Comparison of ENCODE assay signal across 12 cellular contexts in the genomic region with DNA sequence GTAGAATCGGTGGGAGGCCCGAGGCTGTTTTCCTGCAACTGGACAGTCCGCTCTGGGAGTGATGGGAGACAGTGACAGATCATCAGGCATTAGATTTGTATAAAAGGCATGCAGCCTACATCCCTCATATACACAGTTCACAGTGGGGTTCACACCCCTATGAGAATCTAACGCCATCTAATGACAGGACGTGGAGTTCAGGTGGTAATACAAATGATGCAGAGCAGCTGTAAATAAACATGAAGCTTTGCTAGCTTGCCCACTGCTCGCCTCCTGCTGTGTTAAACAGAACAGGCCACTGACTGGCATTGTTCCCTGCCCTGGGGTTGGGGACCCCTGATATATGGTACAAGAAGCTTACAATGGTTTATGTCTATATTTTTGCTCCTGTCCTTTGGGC.
DNase-seq lines count a peak whose midpoint lies in the region; ATAC-seq, FAIRE-seq and TF ChIP-seq lines count a peak whose summit lies in the region.
"Had no signal": no experiment of that assay in that cellular context is flagged by ENCODE, and none has a peak within 500 bp of the region (broad histone marks: within the 10 kb centered on the region; RNA-seq: fewer than 3 reads in every experiment).

No MANE protein-coding gene starts in this region.

- H3K9ac ChIP-seq in HepG2 (ENCODE audit: insufficient read depth, low read depth, low read length) (no peak overlapping the region), mesenchymal stem cell (ENCODE audit: low read length) (no peak overlapping the region)

- no peak overlapping the region for H3K4me3 Mint-ChIP-seq in T-helper 17 cell

- no peaks in the 10 kb centered on the region for H3K79me2 ChIP-seq in HepG2 (ENCODE audit: insufficient read depth, low read length)

- no peak for TF ChIP-seq POLR2A in HepG2 (IDR thresholded peaks at IDR 0.05; ENCODE audit: insufficient read depth in 1 of 2, low read depth in 2 of 2, low read length in 2 of 2)
- no peak for TF ChIP-seq POLR2A in right lobe of liver (IDR thresholded peaks at IDR 0.05)
- no peak for TF ChIP-seq POLR2A in lower leg skin (IDR thresholded peaks at IDR 0.05)

- no peak overlapping the region for H2BK12ac ChIP-seq in mesenchymal stem cell (ENCODE audit: low read length in 2 of 2)

- no peak overlapping the region for H3K14ac ChIP-seq in mesenchymal stem cell (ENCODE audit: low read length in 2 of 2)

- WGBS in HepG2 (ENCODE audit: low lambda C conversion rate), result 25% methylated on average over 6 of the region's 6 CpGs
- 58% methylated on average over 6 of the region's 6 CpGs for WGBS in right lobe of liver (ENCODE audit: insufficient coverage, low coverage, low lambda C conversion rate, missing lambda C conversion rate)
- 82 to 83% methylated on average over 6 of the region's 6 CpGs for WGBS in lower leg skin, 2 donors
- 80% methylated on average over 6 of the region's 6 CpGs for WGBS in mesenchymal stem cell

- no peaks in the 10 kb centered on the region for H3K36me3 Mint-ChIP-seq in T-helper 17 cell (ENCODE audit: low read depth)

- no peak overlapping the region for H3K18ac ChIP-seq in mesenchymal stem cell (ENCODE audit: low read depth in 1 of 2, low read length in 2 of 2)

- no peak overlapping the region for H2AK5ac ChIP-seq in mesenchymal stem cell (ENCODE audit: low read length, severe bottlenecking)

- H4K91ac ChIP-seq in mesenchymal stem cell (ENCODE audit: low read length), result no peak overlapping the region

- no peak overlapping the region for H2BK120ac ChIP-seq in mesenchymal stem cell (ENCODE audit: low read depth, low read length)

- H3K4me1 ChIP-seq in HepG2 (ENCODE audit: insufficient read depth, low read length), result no peaks in the 10 kb centered on the region
- no peaks in the 10 kb centered on the region for H3K4me1 ChIP-seq in right lobe of liver
- H3K4me1 ChIP-seq in mesenchymal stem cell (ENCODE audit: control insufficient read depth, insufficient read depth, low read depth, low read length), result no peaks in the 10 kb centered on the region

- H3K4me2 ChIP-seq in HepG2 (ENCODE audit: low read depth, low read length) (no peak overlapping the region), mesenchymal stem cell (ENCODE audit: low read length, poor library complexity, severe bottlenecking) (no peak overlapping the region)

- no peak overlapping the region for H3K4me3 ChIP-seq in HepG2 (replicated peaks in 1 of 3; ENCODE audit: insufficient read depth in 1 of 3, low read depth in 2 of 3, low read length in 3 of 3)
- H3K4me3 ChIP-seq in right lobe of liver, result no peak overlapping the region
- no peak overlapping the region for H3K4me3 ChIP-seq in lower leg skin (ENCODE audit: low read depth, poor library complexity, severe bottlenecking)
- H3K4me3 ChIP-seq in mesenchymal stem cell (ENCODE audit: insufficient read depth in 1 of 2, low read depth in 1 of 2, low read length in 2 of 2), result no peak overlapping the region

- H2AFZ ChIP-seq in HepG2 (ENCODE audit: low read length), result no peak overlapping the region
- H2AFZ ChIP-seq in mesenchymal stem cell (ENCODE audit: low read depth, low read length), result no peak overlapping the region

- H3K27me3 ChIP-seq in HepG2 (ENCODE audit: control insufficient read depth in 1 of 2, insufficient read depth in 2 of 2, low read length in 2 of 2) (no peaks in the 10 kb centered on the region), right lobe of liver (no peaks in the 10 kb centered on the region), mesenchymal stem cell (ENCODE audit: control insufficient read depth in 1 of 2, insufficient read depth in 1 of 2, low read length in 2 of 2) (no peaks in the 10 kb centered on the region)

- no peaks in the 10 kb centered on the region for H3K27me3 Mint-ChIP-seq in T-helper 17 cell

- H2BK15ac ChIP-seq in mesenchymal stem cell (ENCODE audit: low read depth, poor library complexity, severe bottlenecking), result no peak overlapping the region

- no peak overlapping the region for H2BK5ac ChIP-seq in mesenchymal stem cell (ENCODE audit: low read depth, low read length, poor library complexity, severe bottlenecking)

- intact Hi-C loops in HepG2 (cut with micrococcal nuclease; ENCODE audit: unreplicated experiment), result no loop called here
- intact Hi-C loops in right lobe of liver (cut with DNase I), result no loop called here
- intact Hi-C loops in lower leg skin (cut with DNase I; ENCODE audit: low total_unique reads), result no loop called here

- peak; percentile 52 for TF ChIP-seq CTCF in HepG2 (CRISPR knock-in tag; IDR thresholded peaks at IDR 0.05)
- TF ChIP-seq CTCF in right lobe of liver (IDR thresholded peaks at IDR 0.05), result no peak
- no peak for TF ChIP-seq CTCF in lower leg skin (IDR thresholded peaks at IDR 0.05)

- no peaks in the 10 kb centered on the region for H4K20me1 ChIP-seq in HepG2 (ENCODE audit: insufficient read depth, low read length)

- POLR2A ChIA-PET in HepG2 (lab: Yijun Ruan, JAX), result no interaction called here

- no peak overlapping the region for H4K8ac ChIP-seq in mesenchymal stem cell (ENCODE audit: low read length)

- no peak overlapping the region for H3K23ac ChIP-seq in mesenchymal stem cell (ENCODE audit: low read length in 2 of 2)

- BruUV-seq in HepG2 (replicated peaks; lab: Mats Ljungman, UMichigan), result no TSS peak

- H3K36me3 ChIP-seq in HepG2 (replicated peaks in 1 of 2; ENCODE audit: control insufficient read depth in 1 of 2, insufficient read depth in 2 of 2, low read length in 2 of 2), result no peaks in the 10 kb centered on the region
- H3K36me3 ChIP-seq in right lobe of liver, result no peaks in the 10 kb centered on the region
- H3K36me3 ChIP-seq in mesenchymal stem cell (ENCODE audit: control insufficient read depth in 1 of 2, insufficient read depth in 2 of 2, low read depth in 1 of 2, low read length in 2 of 2), result no peaks in the 10 kb centered on the region

- FAIRE-seq in HepG2 (lab: Jason Lieb, UNC), result no peak
- FAIRE-seq: endothelial cell of umbilical vein had no signal

- no peak overlapping the region for H3K27ac ChIP-seq in HepG2 (ENCODE audit: extremely low read length, insufficient read depth, low read length)
- H3K27ac ChIP-seq in right lobe of liver, result no peak overlapping the region
- no peak overlapping the region for H3K27ac ChIP-seq in mesenchymal stem cell (ENCODE audit: low read length, poor library complexity, severe bottlenecking)

- in situ Hi-C loops in HepG2 (cut with HindIII; ENCODE audit: extremely low pct_ligation_motif_present, low pct_unique_long_range_greater_than_20kb), result no loop called here

- CTCF ChIA-PET in HepG2 (lab: Yijun Ruan, JAX; ENCODE audit: low intra/inter-chr PET ratio, low total read pairs), result no interaction called here

- DNase-seq in HepG2 (ENCODE audit: low spot score), result peak; percentile 10
- DNase-seq in right lobe of liver, result no peak
- peak; percentile 87 for DNase-seq in NCI-H2107 treated with DMSO at 0.1 percent for 48 hours (lab: John Stamatoyannopoulos, UW; ENCODE audit: unreplicated experiment)
- DNase-seq in SHP77 (lab: John Stamatoyannopoulos, UW), result peak; percentile 29 to 37
- no peak for DNase-seq in T-helper 17 cell
- DNase-seq in lower leg skin (ENCODE audit: low spot score in 2 of 2), result no peak
- DNase-seq in activated CD8-positive, alpha-beta memory T cell treated with anti-CD3 and anti-CD28 coated beads for 24 hours, result no peak
- no peak for DNase-seq in mesenchymal stem cell
- DNase-seq: glutamatergic neuron, kidney glomerular epithelial cell, NCI-H187 treated with DMSO at 0.1 percent for 48 hours had no signal

- no peak overlapping the region for H3K27ac Mint-ChIP-seq in T-helper 17 cell

- peaks cover 6% of the 10 kb centered on the region for H3K4me1 Mint-ChIP-seq in T-helper 17 cell

- TF ChIP-seq RAD21 in HepG2 (CRISPR knock-in tag; IDR thresholded peaks at IDR 0.05), result no peak

- H3K4ac ChIP-seq in mesenchymal stem cell (ENCODE audit: low read depth in 1 of 2, low read length in 2 of 2), result no peak overlapping the region

- ATAC-seq in HepG2 (peak; percentile 71), right lobe of liver (no peak), T-helper 17 cell (no peak)

- H3K9me3 ChIP-seq in HepG2 (ENCODE audit: low read length) (peaks cover 65% of the 10 kb centered on the region), right lobe of liver (no peaks in the 10 kb centered on the region), T-helper 17 cell (ENCODE audit: control insufficient read depth, low read length, poor library complexity, severe bottlenecking) (no peaks in the 10 kb centered on the region), mesenchymal stem cell (ENCODE audit: control insufficient read depth, low read length) (peaks cover 1% of the 10 kb centered on the region)

- no peaks in the 10 kb centered on the region for H3K79me1 ChIP-seq in mesenchymal stem cell (replicated peaks; ENCODE audit: low read length, poor library complexity, severe bottlenecking)

- TF ChIP-seq EP300 in HepG2 (IDR thresholded peaks at IDR 0.05; ENCODE audit: low read depth in 2 of 2, low read length in 2 of 2) (no peak), HepG2 (CRISPR knock-in tag; IDR thresholded peaks at IDR 0.05; ENCODE audit: borderline replicate concordance) (no peak)

TF ChIP-seq in HepG2, 621 proteins besides CTCF, POLR2A, EP300 and RAD21:
- TF ChIP-seq MTF1 (CRISPR knock-in tag; IDR thresholded peaks at IDR 0.05) (no peak), ZC3H4 (CRISPR knock-in tag; IDR thresholded peaks at IDR 0.05; ENCODE audit: borderline replicate concordance) (no peak), RBM39 (IDR thresholded peaks at IDR 0.05; ENCODE audit: low read depth, low read length, poor library complexity, severe bottlenecking) (no peak), STAG1 (CRISPR knock-in tag; IDR thresholded peaks at IDR 0.05) (peak; percentile 32; the same call in 1 of the 2 replicates), PHF5A (CRISPR knock-in tag; IDR thresholded peaks at IDR 0.05; ENCODE audit: low read depth, unreplicated experiment) (no peak), TFAP4 (IDR thresholded peaks at IDR 0.05; ENCODE audit: borderline replicate concordance, low read depth) (no peak)

Comparison
In these comparisons a context has a peak if more than half of its experiments do, and no peak if none do; other contexts are left out.
1. DNase-seq: peak in HepG2 (single experiment), NCI-H2107 treated with DMSO at 0.1 percent for 48 hours (single experiment) and SHP77 (2 of 2); none in right lobe of liver (0 of 3), T-helper 17 cell (0 of 3), lower leg skin (0 of 2), activated CD8-positive, alpha-beta memory T cell treated with anti-CD3 and anti-CD28 coated beads for 24 hours (single experiment) and mesenchymal stem cell (single experiment).